Comparison of ENCODE assay signal across 1 cellular context in the genomic region with DNA sequence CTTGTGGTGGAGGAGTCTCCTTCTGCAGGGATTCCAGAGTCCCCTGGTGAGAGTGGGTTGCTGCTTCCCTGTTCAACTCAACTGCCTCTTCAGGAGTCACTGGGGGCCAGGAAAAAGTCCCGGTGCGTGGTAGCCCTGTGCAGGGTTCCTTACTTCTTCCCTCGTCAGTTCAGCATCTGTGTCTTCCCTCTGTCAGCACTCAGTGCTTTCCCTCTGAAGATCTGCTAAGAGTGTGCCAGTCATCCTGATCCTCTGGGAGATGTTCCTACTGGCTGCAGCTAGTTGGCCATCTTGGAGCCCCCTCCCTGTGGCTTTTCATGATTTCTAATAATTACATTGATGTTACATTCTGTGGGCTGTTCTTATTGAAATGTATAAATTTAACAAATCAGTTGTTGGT.
TF ChIP-seq lines count a peak whose summit lies in the region.

No MANE protein-coding gene starts in this region.

TF ChIP-seq in IMR-90, 13 proteins besides CTCF, POLR2A, EP300 and RAD21 (continued from another document):
- TF ChIP-seq USF2 (IDR thresholded peaks at IDR 0.05; ENCODE audit: low read depth, low read length), result no peak
- TF ChIP-seq RFX5 (IDR thresholded peaks at IDR 0.05; ENCODE audit: low read depth, low read length), result no peak
- no peak for TF ChIP-seq CHD1 (IDR thresholded peaks at IDR 0.05; ENCODE audit: low read depth, low read length)
- no peak for TF ChIP-seq MAFK (IDR thresholded peaks at IDR 0.05; ENCODE audit: low read depth, low read length)
- no peak for TF ChIP-seq BHLHE40 (IDR thresholded peaks at IDR 0.05; ENCODE audit: low read depth, low read length)
- no peak for TF ChIP-seq NFE2L2 (IDR thresholded peaks at IDR 0.05; ENCODE audit: low read depth, low read length)
- TF ChIP-seq MAZ (IDR thresholded peaks at IDR 0.05; ENCODE audit: borderline replicate concordance, low read depth, low read length), result no peak
- no peak for TF ChIP-seq MXI1 (IDR thresholded peaks at IDR 0.05; ENCODE audit: borderline replicate concordance, low read depth, low read length)
- TF ChIP-seq CEBPB (IDR thresholded peaks at IDR 0.05; ENCODE audit: low read depth, low read length), result no peak
- TF ChIP-seq FOS (IDR thresholded peaks at IDR 0.05; ENCODE audit: low read depth, low read length), result no peak
- no peak for TF ChIP-seq SMC3 (IDR thresholded peaks at IDR 0.05; ENCODE audit: low read depth, low read length)
TF ChIP-seq in IMR-90: peak in this region for 0.
